26 cellular contexts compared by ENCODE assay signal in the genomic region with DNA sequence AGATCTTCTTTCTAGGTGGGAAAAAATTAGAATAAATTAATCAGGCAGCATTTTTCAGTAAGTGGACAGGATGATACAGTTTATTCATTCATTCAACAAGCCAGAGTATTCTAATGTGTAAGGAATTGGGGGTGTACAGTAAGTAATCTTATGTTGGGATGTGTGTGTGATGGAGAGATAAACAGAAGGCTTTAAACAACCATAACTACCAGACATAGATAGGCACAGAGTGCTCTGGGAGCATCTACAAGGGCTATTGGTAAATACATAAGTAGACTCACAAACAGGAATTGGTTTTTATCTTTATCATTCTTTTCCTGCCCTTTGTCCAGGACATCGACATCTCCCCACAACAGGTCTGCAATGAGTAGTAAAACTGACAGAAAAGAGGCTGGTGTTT. TPM values are rescaled to one million over a fixed set of nuclear protein-coding genes. Genes with fewer than 3 reads are reported as not detected.
DNase-seq lines count a peak whose midpoint lies in the region; ATAC-seq and TF ChIP-seq lines count a peak whose summit lies in the region.
"Had no signal": no experiment of that assay in that cellular context is flagged by ENCODE, and none has a peak within 500 bp of the region (broad histone marks: within the 10 kb centered on the region; RNA-seq: fewer than 3 reads in every experiment).

No MANE protein-coding gene starts in this region.

- POLR2A ChIA-PET in activated CD4-positive, alpha-beta memory T cell treated with anti-CD3 and anti-CD28 coated beads, Interleukin-2, amount 10 ng/mL, durations not matched to agents 7 days and 5 days (lab: Charles Lee), result interaction anchor here (0.9 kb wide), 1 partner anchor 29 kb away, joined by 3 read pairs; a partner anchor contains a TSS

- no peaks in the 10 kb centered on the region for H3K36me3 Mint-ChIP-seq in activated naive CD4-positive, alpha-beta T cell treated with anti-CD3 and anti-CD28 coated beads for 36 hours (ENCODE audit: low read depth)
- H3K36me3 Mint-ChIP-seq in activated CD4-positive, alpha-beta memory T cell treated with anti-CD3 and anti-CD28 coated beads, Interleukin-2, amount 10 ng/mL, durations not matched to agents 7 days and 5 days (ENCODE audit: low read depth), result peaks cover 3% of the 10 kb centered on the region
- H3K36me3 Mint-ChIP-seq in central memory CD8-positive, alpha-beta T cell (ENCODE audit: insufficient read depth), result peaks cover 6% of the 10 kb centered on the region
- H3K36me3 Mint-ChIP-seq in stimulated activated naive B cell treated with anti-CD40 and anti-IgM and Interleukin-4, amounts not matched to agents 10 μg/mL and 1 μg/mL and 100 μg/mL, for 72 hours, result peaks cover 0 to 4% of the 10 kb centered on the region in 2 donors
- H3K36me3 Mint-ChIP-seq: CD14-positive monocyte had no signal

- H3K27ac ChIP-seq in lower lobe of right lung, result no peak overlapping the region
- H3K27ac ChIP-seq: coronary artery, gastroesophageal sphincter, GM23248, ovary, SJCRH30, VCaP had no signal

- no peaks in the 10 kb centered on the region for H3K27me3 ChIP-seq in lower lobe of right lung (ENCODE audit: low read depth)
- H3K27me3 ChIP-seq: ovary, SJCRH30 had no signal

- no peak for TF ChIP-seq CTCF in lower lobe of right lung (IDR thresholded peaks at IDR 0.05)

- H3K4me3 ChIP-seq in lower lobe of right lung, result no peak overlapping the region
- H3K4me3 ChIP-seq: coronary artery, gastroesophageal sphincter, GM23248, ovary, SJCRH30, smooth muscle cell had no signal

- no peaks in the 10 kb centered on the region for H3K9me3 ChIP-seq in lower lobe of right lung
- H3K9me3 ChIP-seq: gastroesophageal sphincter, ovary, SJCRH30 had no signal

- peak; percentile 28 for ATAC-seq in central memory CD8-positive, alpha-beta T cell (replicated peaks; ENCODE audit: extremely low read depth, poor library complexity, severe bottlenecking)
- ATAC-seq in stimulated activated naive B cell treated with anti-CD40 and anti-IgM and Interleukin-4, amounts not matched to agents 10 μg/mL and 1 μg/mL and 100 μg/mL, for 72 hours (replicated peaks), result no peak
- no peak for ATAC-seq in HG03025 (IDR thresholded peaks at IDR 0.05; ENCODE audit: low FRiP score, unreplicated experiment)
- ATAC-seq in lower lobe of right lung, result no peak
- ATAC-seq: gastroesophageal sphincter, left ventricle myocardium superior had no signal

- CTCF ChIA-PET in activated naive CD4-positive, alpha-beta T cell treated with anti-CD3 and anti-CD28 coated beads for 36 hours (lab: Charles Lee), result interaction anchor here (1.2 to 1.5 kb wide), 3 partner anchors 15 to 157 kb away, joined by 3 to 5 read pairs (median 4); no protein-coding TSS in a partner anchor
- CTCF ChIA-PET in activated CD4-positive, alpha-beta memory T cell treated with anti-CD3 and anti-CD28 coated beads, Interleukin-2, amount 10 ng/mL, durations not matched to agents 7 days and 5 days (lab: Charles Lee), result no interaction called here

- intact Hi-C loops in activated naive CD4-positive, alpha-beta T cell treated with anti-CD3 and anti-CD28 coated beads for 36 hours (cut with micrococcal nuclease), result loop anchor here (1.0 kb wide), 2 partner anchors 13 to 42 kb away; no protein-coding TSS in a partner anchor
- intact Hi-C loops in lower lobe of right lung (cut with DNase I), result no loop called here

- H3K9me3 Mint-ChIP-seq in activated naive CD4-positive, alpha-beta T cell treated with anti-CD3 and anti-CD28 coated beads for 36 hours, result no peaks in the 10 kb centered on the region
- H3K9me3 Mint-ChIP-seq in activated CD4-positive, alpha-beta memory T cell treated with anti-CD3 and anti-CD28 coated beads, Interleukin-2, amount 10 ng/mL, durations not matched to agents 7 days and 5 days, result no peaks in the 10 kb centered on the region
- no peaks in the 10 kb centered on the region for H3K9me3 Mint-ChIP-seq in central memory CD8-positive, alpha-beta T cell
- peaks cover 0 to 2% of the 10 kb centered on the region in 2 donors for H3K9me3 Mint-ChIP-seq in stimulated activated naive B cell treated with anti-CD40 and anti-IgM and Interleukin-4, amounts not matched to agents 10 μg/mL and 1 μg/mL and 100 μg/mL, for 72 hours
- H3K9me3 Mint-ChIP-seq: CD14-positive monocyte, HFFc6, nephron progenitor cell had no signal

- peak overlapping the region; percentile 44 for H3K4me3 Mint-ChIP-seq in activated naive CD4-positive, alpha-beta T cell treated with anti-CD3 and anti-CD28 coated beads for 36 hours
- peak overlapping the region; percentile 5 for H3K4me3 Mint-ChIP-seq in activated CD4-positive, alpha-beta memory T cell treated with anti-CD3 and anti-CD28 coated beads, Interleukin-2, amount 10 ng/mL, durations not matched to agents 7 days and 5 days
- H3K4me3 Mint-ChIP-seq in central memory CD8-positive, alpha-beta T cell, result peak overlapping the region; percentile 56
- peak overlapping the region in 1 of 2 donors; percentile 61 for H3K4me3 Mint-ChIP-seq in stimulated activated naive B cell treated with anti-CD40 and anti-IgM and Interleukin-4, amounts not matched to agents 10 μg/mL and 1 μg/mL and 100 μg/mL, for 72 hours
- H3K4me3 Mint-ChIP-seq: CD14-positive monocyte, HFFc6, nephron progenitor cell had no signal

- no peak for DNase-seq in activated naive CD4-positive, alpha-beta T cell treated with anti-CD3 and anti-CD28 coated beads for 36 hours
- no peak for DNase-seq in activated naive CD4-positive, alpha-beta T cell (lab: John Stamatoyannopoulos, UW)
- DNase-seq in activated CD4-positive, alpha-beta memory T cell treated with anti-CD3 and anti-CD28 coated beads, Interleukin-2, amount 10 ng/mL, durations not matched to agents 7 days and 5 days, result no peak
- no peak for DNase-seq in central memory CD8-positive, alpha-beta T cell (ENCODE audit: low spot score in 2 of 2)
- DNase-seq in stimulated activated naive B cell treated with anti-CD40 and anti-IgM and Interleukin-4, amounts not matched to agents 10 μg/mL and 1 μg/mL and 100 μg/mL, for 72 hours, result no peak
- no peak for DNase-seq in lower lobe of right lung
- DNase-seq: anterior cingulate cortex, DMS153, GM23248, HFFc6, hypothalamus, left ventricle myocardium superior, midbrain, NCI-H1092, NCI-H187 treated with DMSO at 0.1 percent for 48 hours, NCI-H69, nephron progenitor cell, ovary, retina, SJCRH30 had no signal

- no peaks in the 10 kb centered on the region for H3K4me1 ChIP-seq in lower lobe of right lung
- H3K4me1 ChIP-seq: gastroesophageal sphincter, SJCRH30 had no signal

- no peaks in the 10 kb centered on the region for H3K36me3 ChIP-seq in lower lobe of right lung
- H3K36me3 ChIP-seq: gastroesophageal sphincter, ovary, SJCRH30 had no signal

- no peaks in the 10 kb centered on the region for H3K27me3 Mint-ChIP-seq in activated naive CD4-positive, alpha-beta T cell treated with anti-CD3 and anti-CD28 coated beads for 36 hours (ENCODE audit: low read depth)
- H3K27me3 Mint-ChIP-seq in activated CD4-positive, alpha-beta memory T cell treated with anti-CD3 and anti-CD28 coated beads, Interleukin-2, amount 10 ng/mL, durations not matched to agents 7 days and 5 days, result no peaks in the 10 kb centered on the region
- H3K27me3 Mint-ChIP-seq in central memory CD8-positive, alpha-beta T cell, result no peaks in the 10 kb centered on the region
- peaks cover 15 to 36% of the 10 kb centered on the region in 2 donors for H3K27me3 Mint-ChIP-seq in stimulated activated naive B cell treated with anti-CD40 and anti-IgM and Interleukin-4, amounts not matched to agents 10 μg/mL and 1 μg/mL and 100 μg/mL, for 72 hours

- H3K4me1 Mint-ChIP-seq in activated naive CD4-positive, alpha-beta T cell treated with anti-CD3 and anti-CD28 coated beads for 36 hours (ENCODE audit: low read depth), result peaks cover 31% of the 10 kb centered on the region
- H3K4me1 Mint-ChIP-seq in activated CD4-positive, alpha-beta memory T cell treated with anti-CD3 and anti-CD28 coated beads, Interleukin-2, amount 10 ng/mL, durations not matched to agents 7 days and 5 days, result peaks cover 16% of the 10 kb centered on the region
- peaks cover 12% of the 10 kb centered on the region for H3K4me1 Mint-ChIP-seq in central memory CD8-positive, alpha-beta T cell
- H3K4me1 Mint-ChIP-seq in stimulated activated naive B cell treated with anti-CD40 and anti-IgM and Interleukin-4, amounts not matched to agents 10 μg/mL and 1 μg/mL and 100 μg/mL, for 72 hours, result peaks cover 11 to 51% of the 10 kb centered on the region in 2 donors

- peak overlapping the region; percentile 2 for H3K27ac Mint-ChIP-seq in activated naive CD4-positive, alpha-beta T cell treated with anti-CD3 and anti-CD28 coated beads for 36 hours
- no peak overlapping the region for H3K27ac Mint-ChIP-seq in activated CD4-positive, alpha-beta memory T cell treated with anti-CD3 and anti-CD28 coated beads, Interleukin-2, amount 10 ng/mL, durations not matched to agents 7 days and 5 days
- peak overlapping the region; percentile 56 for H3K27ac Mint-ChIP-seq in central memory CD8-positive, alpha-beta T cell (ENCODE audit: low read depth)
- peak overlapping the region; percentile 68 for H3K27ac Mint-ChIP-seq in stimulated activated naive B cell treated with anti-CD40 and anti-IgM and Interleukin-4, amounts not matched to agents 10 μg/mL and 1 μg/mL and 100 μg/mL, for 72 hours
- H3K27ac Mint-ChIP-seq: CD14-positive monocyte, HFFc6, nephron progenitor cell had no signal

RNA-seq across cellular contexts. Expression of a gene that starts 28.9 kb away (rescaled TPM):
- total RNA-seq in activated naive CD4-positive, alpha-beta T cell treated with anti-CD3 and anti-CD28 coated beads for 36 hours, result 10 to 100 TPM; 15.0 to 18.8 TPM
- total RNA-seq in activated CD4-positive, alpha-beta memory T cell treated with anti-CD3 and anti-CD28 coated beads, Interleukin-2, amount 10 ng/mL, durations not matched to agents 7 days and 5 days, result under 1 TPM; 0.60 to 0.78 TPM
- 30.8 TPM for total RNA-seq in lower lobe of right lung
- total RNA-seq: HFFc6 had no signal

Comparison
In these comparisons a context has a peak if more than half of its experiments do, and no peak if none do; other contexts are left out.
1. RNA of a gene that starts 28.9 kb away (total RNA-seq): 30.8 TPM in lower lobe of right lung (single experiment) and 15.0 to 18.8 TPM in activated naive CD4-positive, alpha-beta T cell treated with anti-CD3 and anti-CD28 coated beads for 36 hours; 0.60 to 0.78 TPM in activated CD4-positive, alpha-beta memory T cell treated with anti-CD3 and anti-CD28 coated beads, Interleukin-2, amount 10 ng/mL, durations not matched to agents 7 days and 5 days; every median in the first group is over 4 times any median in the second.